1 cellular context compared by ENCODE assay signal in the genomic region with DNA sequence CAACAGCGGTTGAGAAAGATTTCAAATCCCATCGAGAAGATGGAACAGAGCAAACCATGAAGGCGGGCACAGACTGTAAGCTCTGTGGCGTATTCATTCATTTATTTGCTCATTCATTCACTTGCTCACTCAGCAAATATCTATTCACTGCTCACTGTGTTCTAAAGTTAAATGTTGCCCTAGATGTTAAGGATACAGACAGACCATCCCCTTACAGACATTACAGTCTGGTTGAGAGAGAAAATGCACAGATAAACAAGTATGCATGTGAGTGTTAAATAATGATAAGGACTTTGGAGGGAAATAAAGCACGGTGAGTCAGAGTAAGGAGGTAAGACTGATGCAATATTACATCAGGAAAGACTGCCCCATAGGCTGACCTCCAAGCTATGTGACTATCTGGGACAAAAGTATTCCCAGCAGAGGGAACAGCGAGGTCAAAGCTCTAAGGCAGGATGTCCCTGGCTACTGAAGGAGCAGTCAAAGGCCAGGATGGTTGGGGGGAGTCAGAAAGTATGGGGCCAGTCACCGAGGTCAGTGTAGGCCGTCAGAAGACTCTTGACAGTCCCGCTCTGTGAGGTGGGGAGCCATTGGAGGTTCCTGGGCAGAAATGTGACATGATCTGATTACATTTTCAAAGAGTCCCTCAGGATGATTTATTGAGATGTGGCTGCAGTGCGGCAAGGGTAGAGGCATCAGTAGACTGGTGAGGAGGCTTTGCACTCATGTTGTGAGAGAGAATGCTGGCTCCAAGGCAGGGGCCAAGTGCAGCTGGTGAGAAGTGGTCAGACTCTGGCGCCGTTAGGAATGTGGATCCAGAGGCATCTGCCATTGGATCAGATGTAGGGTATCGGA.
A peak's percentile ranks its signal among the peaks of the same experiment; 100 is the strongest.
TF ChIP-seq lines count a peak whose summit lies in the region.

No MANE protein-coding gene starts in this region.

TF ChIP-seq in K562, 482 proteins besides CTCF, POLR2A, EP300 and RAD21 (continued from another document):
- TF ChIP-seq, protein P1, sequence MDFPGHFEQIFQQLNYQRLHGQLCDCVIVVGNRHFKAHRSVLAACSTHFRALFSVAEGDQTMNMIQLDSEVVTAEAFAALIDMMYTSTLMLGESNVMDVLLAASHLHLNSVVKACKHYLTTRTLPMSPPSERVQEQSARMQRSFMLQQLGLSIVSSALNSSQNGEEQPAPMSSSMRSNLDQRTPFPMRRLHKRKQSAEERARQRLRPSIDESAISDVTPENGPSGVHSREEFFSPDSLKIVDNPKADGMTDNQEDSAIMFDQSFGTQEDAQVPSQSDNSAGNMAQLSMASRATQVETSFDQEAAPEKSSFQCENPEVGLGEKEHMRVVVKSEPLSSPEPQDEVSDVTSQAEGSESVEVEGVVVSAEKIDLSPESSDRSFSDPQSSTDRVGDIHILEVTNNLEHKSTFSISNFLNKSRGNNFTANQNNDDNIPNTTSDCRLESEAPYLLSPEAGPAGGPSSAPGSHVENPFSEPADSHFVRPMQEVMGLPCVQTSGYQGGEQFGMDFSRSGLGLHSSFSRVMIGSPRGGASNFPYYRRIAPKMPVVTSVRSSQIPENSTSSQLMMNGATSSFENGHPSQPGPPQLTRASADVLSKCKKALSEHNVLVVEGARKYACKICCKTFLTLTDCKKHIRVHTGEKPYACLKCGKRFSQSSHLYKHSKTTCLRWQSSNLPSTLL (IDR thresholded peaks at IDR 0.05): no peak
- TF ChIP-seq SMAD4 (CRISPR knock-in tag; conservative IDR thresholded peaks at IDR 0.05): peak; percentile 98
- TF ChIP-seq, protein P2, sequence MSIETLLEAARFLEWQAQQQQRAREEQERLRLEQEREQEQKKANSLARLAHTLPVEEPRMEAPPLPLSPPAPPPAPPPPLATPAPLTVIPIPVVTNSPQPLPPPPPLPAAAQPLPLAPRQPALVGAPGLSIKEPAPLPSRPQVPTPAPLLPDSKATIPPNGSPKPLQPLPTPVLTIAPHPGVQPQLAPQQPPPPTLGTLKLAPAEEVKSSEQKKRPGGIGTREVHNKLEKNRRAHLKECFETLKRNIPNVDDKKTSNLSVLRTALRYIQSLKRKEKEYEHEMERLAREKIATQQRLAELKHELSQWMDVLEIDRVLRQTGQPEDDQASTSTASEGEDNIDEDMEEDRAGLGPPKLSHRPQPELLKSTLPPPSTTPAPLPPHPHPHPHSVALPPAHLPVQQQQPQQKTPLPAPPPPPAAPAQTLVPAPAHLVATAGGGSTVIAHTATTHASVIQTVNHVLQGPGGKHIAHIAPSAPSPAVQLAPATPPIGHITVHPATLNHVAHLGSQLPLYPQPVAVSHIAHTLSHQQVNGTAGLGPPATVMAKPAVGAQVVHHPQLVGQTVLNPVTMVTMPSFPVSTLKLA (conservative IDR thresholded peaks at IDR 0.05): peak; percentile 35 to 78
- TF ChIP-seq ETV6 (IDR thresholded peaks at IDR 0.05; ENCODE audit: borderline replicate concordance in 1 of 2, low read depth in 2 of 2, low read length in 1 of 2): 0 out of 4 replicates have a peak, but pooled peaks of 1 of the 2 experiments have one; percentile 24
- TF ChIP-seq ETV6 (CRISPR knock-in tag; IDR thresholded peaks at IDR 0.05; ENCODE audit: borderline replicate concordance): no peak
- TF ChIP-seq, protein P3, sequence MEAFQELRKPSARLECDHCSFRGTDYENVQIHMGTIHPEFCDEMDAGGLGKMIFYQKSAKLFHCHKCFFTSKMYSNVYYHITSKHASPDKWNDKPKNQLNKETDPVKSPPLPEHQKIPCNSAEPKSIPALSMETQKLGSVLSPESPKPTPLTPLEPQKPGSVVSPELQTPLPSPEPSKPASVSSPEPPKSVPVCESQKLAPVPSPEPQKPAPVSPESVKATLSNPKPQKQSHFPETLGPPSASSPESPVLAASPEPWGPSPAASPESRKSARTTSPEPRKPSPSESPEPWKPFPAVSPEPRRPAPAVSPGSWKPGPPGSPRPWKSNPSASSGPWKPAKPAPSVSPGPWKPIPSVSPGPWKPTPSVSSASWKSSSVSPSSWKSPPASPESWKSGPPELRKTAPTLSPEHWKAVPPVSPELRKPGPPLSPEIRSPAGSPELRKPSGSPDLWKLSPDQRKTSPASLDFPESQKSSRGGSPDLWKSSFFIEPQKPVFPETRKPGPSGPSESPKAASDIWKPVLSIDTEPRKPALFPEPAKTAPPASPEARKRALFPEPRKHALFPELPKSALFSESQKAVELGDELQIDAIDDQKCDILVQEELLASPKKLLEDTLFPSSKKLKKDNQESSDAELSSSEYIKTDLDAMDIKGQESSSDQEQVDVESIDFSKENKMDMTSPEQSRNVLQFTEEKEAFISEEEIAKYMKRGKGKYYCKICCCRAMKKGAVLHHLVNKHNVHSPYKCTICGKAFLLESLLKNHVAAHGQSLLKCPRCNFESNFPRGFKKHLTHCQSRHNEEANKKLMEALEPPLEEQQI (IDR thresholded peaks at IDR 0.05): no peak
- TF ChIP-seq, protein P4, sequence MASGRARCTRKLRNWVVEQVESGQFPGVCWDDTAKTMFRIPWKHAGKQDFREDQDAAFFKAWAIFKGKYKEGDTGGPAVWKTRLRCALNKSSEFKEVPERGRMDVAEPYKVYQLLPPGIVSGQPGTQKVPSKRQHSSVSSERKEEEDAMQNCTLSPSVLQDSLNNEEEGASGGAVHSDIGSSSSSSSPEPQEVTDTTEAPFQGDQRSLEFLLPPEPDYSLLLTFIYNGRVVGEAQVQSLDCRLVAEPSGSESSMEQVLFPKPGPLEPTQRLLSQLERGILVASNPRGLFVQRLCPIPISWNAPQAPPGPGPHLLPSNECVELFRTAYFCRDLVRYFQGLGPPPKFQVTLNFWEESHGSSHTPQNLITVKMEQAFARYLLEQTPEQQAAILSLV (tag; IDR thresholded peaks at IDR 0.05): peak; percentile 98
- TF ChIP-seq MXI1 (IDR thresholded peaks at IDR 0.05; ENCODE audit: low read depth, low read length): no peak
- peak; percentile 75; the same call in 1 of the 2 replicates for TF ChIP-seq NFRKB (IDR thresholded peaks at IDR 0.05; ENCODE audit: low read depth)
- peak; percentile 66 for TF ChIP-seq SMAD1 (IDR thresholded peaks at IDR 0.05; ENCODE audit: low read depth, low read length, partially characterized antibody)
- TF ChIP-seq DNMT1 (IDR thresholded peaks at IDR 0.05): no peak
- peak; percentile 38 for TF ChIP-seq NUFIP1 (IDR thresholded peaks at IDR 0.05; ENCODE audit: partially characterized antibody)
- TF ChIP-seq ZNF282 (CRISPR knock-in tag; IDR thresholded peaks at IDR 0.05): no peak
- peak; percentile 84; the same call in 1 of the 2 replicates for TF ChIP-seq LCOR (CRISPR knock-in tag; IDR thresholded peaks at IDR 0.05)
- TF ChIP-seq, protein P5, sequence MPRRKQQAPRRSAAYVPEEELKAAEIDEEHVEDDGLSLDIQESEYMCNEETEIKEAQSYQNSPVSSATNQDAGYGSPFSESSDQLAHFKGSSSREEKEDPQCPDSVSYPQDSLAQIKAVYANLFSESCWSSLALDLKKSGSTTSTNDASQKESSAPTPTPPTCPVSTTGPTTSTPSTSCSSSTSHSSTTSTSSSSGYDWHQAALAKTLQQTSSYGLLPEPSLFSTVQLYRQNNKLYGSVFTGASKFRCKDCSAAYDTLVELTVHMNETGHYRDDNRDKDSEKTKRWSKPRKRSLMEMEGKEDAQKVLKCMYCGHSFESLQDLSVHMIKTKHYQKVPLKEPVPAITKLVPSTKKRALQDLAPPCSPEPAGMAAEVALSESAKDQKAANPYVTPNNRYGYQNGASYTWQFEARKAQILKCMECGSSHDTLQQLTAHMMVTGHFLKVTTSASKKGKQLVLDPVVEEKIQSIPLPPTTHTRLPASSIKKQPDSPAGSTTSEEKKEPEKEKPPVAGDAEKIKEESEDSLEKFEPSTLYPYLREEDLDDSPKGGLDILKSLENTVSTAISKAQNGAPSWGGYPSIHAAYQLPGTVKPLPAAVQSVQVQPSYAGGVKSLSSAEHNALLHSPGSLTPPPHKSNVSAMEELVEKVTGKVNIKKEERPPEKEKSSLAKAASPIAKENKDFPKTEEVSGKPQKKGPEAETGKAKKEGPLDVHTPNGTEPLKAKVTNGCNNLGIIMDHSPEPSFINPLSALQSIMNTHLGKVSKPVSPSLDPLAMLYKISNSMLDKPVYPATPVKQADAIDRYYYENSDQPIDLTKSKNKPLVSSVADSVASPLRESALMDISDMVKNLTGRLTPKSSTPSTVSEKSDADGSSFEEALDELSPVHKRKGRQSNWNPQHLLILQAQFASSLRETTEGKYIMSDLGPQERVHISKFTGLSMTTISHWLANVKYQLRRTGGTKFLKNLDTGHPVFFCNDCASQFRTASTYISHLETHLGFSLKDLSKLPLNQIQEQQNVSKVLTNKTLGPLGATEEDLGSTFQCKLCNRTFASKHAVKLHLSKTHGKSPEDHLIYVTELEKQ (CRISPR knock-in tag; IDR thresholded peaks at IDR 0.05): no peak
- TF ChIP-seq, protein P6, sequence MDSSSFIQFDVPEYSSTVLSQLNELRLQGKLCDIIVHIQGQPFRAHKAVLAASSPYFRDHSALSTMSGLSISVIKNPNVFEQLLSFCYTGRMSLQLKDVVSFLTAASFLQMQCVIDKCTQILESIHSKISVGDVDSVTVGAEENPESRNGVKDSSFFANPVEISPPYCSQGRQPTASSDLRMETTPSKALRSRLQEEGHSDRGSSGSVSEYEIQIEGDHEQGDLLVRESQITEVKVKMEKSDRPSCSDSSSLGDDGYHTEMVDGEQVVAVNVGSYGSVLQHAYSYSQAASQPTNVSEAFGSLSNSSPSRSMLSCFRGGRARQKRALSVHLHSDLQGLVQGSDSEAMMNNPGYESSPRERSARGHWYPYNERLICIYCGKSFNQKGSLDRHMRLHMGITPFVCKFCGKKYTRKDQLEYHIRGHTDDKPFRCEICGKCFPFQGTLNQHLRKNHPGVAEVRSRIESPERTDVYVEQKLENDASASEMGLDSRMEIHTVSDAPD (CRISPR knock-in tag; IDR thresholded peaks at IDR 0.05): no peak
- no peak for TF ChIP-seq MTF1 (CRISPR knock-in tag; IDR thresholded peaks at IDR 0.05; ENCODE audit: borderline replicate concordance)
- no peak for TF ChIP-seq ZNF75A (CRISPR knock-in tag; IDR thresholded peaks at IDR 0.05)
- no peak for TF ChIP-seq PHTF2 (CRISPR knock-in tag; IDR thresholded peaks at IDR 0.05)
- TF ChIP-seq ZNF583 (CRISPR knock-in tag; IDR thresholded peaks at IDR 0.05): peak; percentile 57; the same call in 1 of the 2 replicates
- TF ChIP-seq FOSL1 (tag; conservative IDR thresholded peaks at IDR 0.05): peak; percentile 99
- peak; percentile 91 for TF ChIP-seq SOX6 (IDR thresholded peaks at IDR 0.05)
- peak; percentile 19; the same call in 1 of the 2 replicates for TF ChIP-seq NFE2 (IDR thresholded peaks at IDR 0.05; ENCODE audit: low read depth)
- TF ChIP-seq CBX8 (IDR thresholded peaks at IDR 0.05; ENCODE audit: borderline replicate concordance, extremely low read depth, low read depth, low read length, poor library complexity, severe bottlenecking): no peak
- TF ChIP-seq ADNP (tag; IDR thresholded peaks at IDR 0.05): peak; percentile 73
- TF ChIP-seq ZNF766 (CRISPR knock-in tag; conservative IDR thresholded peaks at IDR 0.05): peak; percentile 40; the same call in 1 of the 2 replicates
- no peak for TF ChIP-seq CHD1 (IDR thresholded peaks at IDR 0.05; ENCODE audit: low read length)
- peak; percentile 57 for TF ChIP-seq NEUROD1 (IDR thresholded peaks at IDR 0.05; ENCODE audit: borderline replicate concordance, low read depth, low read length, partially characterized antibody)
TF ChIP-seq in K562: peak in this region for 157.
